Comparison of ENCODE assay signal across 9 cellular contexts in the genomic region with DNA sequence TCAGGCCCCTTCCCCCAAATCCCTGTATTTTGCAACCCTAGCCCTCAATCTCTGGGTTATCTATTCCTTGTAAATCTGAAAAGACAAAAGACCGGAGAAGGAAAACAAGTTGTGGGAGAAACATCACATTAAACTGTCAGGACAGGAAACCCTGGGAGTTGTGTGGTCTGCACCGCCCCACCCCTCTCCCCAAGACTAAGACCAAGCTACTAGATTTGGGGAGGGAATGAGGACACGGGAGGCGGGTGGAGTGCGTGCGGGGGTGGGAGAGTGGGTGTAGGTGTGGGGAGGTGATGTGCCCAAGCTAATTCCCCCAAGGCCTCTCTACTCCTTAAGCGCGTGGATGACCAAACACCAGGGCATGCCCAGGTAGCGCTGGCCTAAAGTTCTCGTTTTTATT. TPM values are rescaled to one million over a fixed set of nuclear protein-coding genes. Genes with fewer than 3 reads are reported as not detected.
DNase-seq lines count a peak whose midpoint lies in the region; ATAC-seq and TF ChIP-seq lines count a peak whose summit lies in the region.
"Had no signal": no experiment of that assay in that cellular context is flagged by ENCODE, and none has a peak within 500 bp of the region (broad histone marks: within the 10 kb centered on the region; RNA-seq: fewer than 3 reads in every experiment).

No MANE protein-coding gene starts in this region.

- no peak overlapping the region for H2BK12ac ChIP-seq in H9 (ENCODE audit: insufficient read length, low read depth, low read length)

- no peak overlapping the region for H3K23ac ChIP-seq in H9 (ENCODE audit: insufficient read length, low read depth, low read length)

- H3K4me3 ChIP-seq in adipocyte (ENCODE audit: low read length) = peak overlapping the region; percentile 83
- peak overlapping the region; percentile 61; the same call in 1 of the 2 replicates for H3K4me3 ChIP-seq in iPS-20b (ENCODE audit: low read length)
- H3K4me3 ChIP-seq in skeletal muscle tissue (ENCODE audit: low read length in 3 of 3) = peak overlapping the region in 2 of 3 donors; percentile 25 to 76

- H3K4ac ChIP-seq in H9 (ENCODE audit: low read depth, low read length) = no peak overlapping the region

- peaks cover 9% of the 10 kb centered on the region for H3K23me2 ChIP-seq in H9 (ENCODE audit: insufficient read length, low read depth, low read length, poor library complexity, severe bottlenecking)

- no peak overlapping the region for H2BK5ac ChIP-seq in H9 (ENCODE audit: insufficient read length, low read length)

- peak overlapping the region; percentile 66 to 82 for H3K4me3 Mint-ChIP-seq in H9

- no peak overlapping the region for H3K27ac ChIP-seq in H9 (ENCODE audit: insufficient read length, low read depth, low read length)
- no peak overlapping the region for H3K27ac ChIP-seq in iPS-20b (ENCODE audit: low read length)
- H3K27ac ChIP-seq in skeletal muscle tissue (ENCODE audit: low read depth, low read length) = peak overlapping the region; percentile 58

- no peak overlapping the region for H2BK20ac ChIP-seq in H9 (ENCODE audit: low read depth, low read length, poor library complexity, severe bottlenecking)

- H3K79me2 ChIP-seq in H9 (ENCODE audit: insufficient read depth, low read length) = no peaks in the 10 kb centered on the region

- DNase-seq in H9 (no peak), adipocyte (ENCODE audit: low read depth) (peak; percentile 21), SKM-1 (lab: John Stamatoyannopoulos, UW; ENCODE audit: unreplicated experiment) (no peak), NCI-H2029 (lab: John Stamatoyannopoulos, UW) (no peak), COLO829 (ENCODE audit: low spot score) (no peak)

- H2BK15ac ChIP-seq in H9 (ENCODE audit: low read depth, low read length) = no peak overlapping the region

- no peak overlapping the region for H2BK120ac ChIP-seq in H9 (ENCODE audit: low read depth, low read length, poor library complexity, severe bottlenecking)

- H3K79me1 ChIP-seq in H9 (ENCODE audit: insufficient read depth, low read depth, low read length, poor library complexity, severe bottlenecking) = no peaks in the 10 kb centered on the region

- H2AFZ ChIP-seq in H9 (ENCODE audit: low read length) = no peak overlapping the region

- H3K27me3 ChIP-seq in H9 (ENCODE audit: insufficient read depth, low read length) (no peaks in the 10 kb centered on the region; the same call in 1 of the 2 replicates), adipocyte (replicated peaks; ENCODE audit: control insufficient read depth, insufficient read depth, low read length) (no peaks in the 10 kb centered on the region), iPS-20b (ENCODE audit: insufficient read depth, low read length) (peaks cover 33% of the 10 kb centered on the region), skeletal muscle tissue (ENCODE audit: control insufficient read depth in 3 of 3, insufficient read depth in 3 of 3, low read length in 3 of 3) (no peaks in the 10 kb centered on the region)

- no peak overlapping the region for H3K14ac ChIP-seq in H9 (ENCODE audit: insufficient read depth, low read length)

- H3K27me3 Mint-ChIP-seq in H9 (ENCODE audit: low read depth) = peaks cover 54% of the 10 kb centered on the region

- H3K18ac ChIP-seq in H9 (ENCODE audit: insufficient read length, low read depth, low read length) = no peak overlapping the region

- H4K8ac ChIP-seq in H9 (replicated peaks; ENCODE audit: insufficient read length, low read depth, low read length) = no peak overlapping the region

- H3T11ph ChIP-seq in H9 (ENCODE audit: low read length) = no peak overlapping the region

- peak overlapping the region in 1 of 3 experiments; percentile 54; a peak in 1 of 7 replicates for H3K27ac Mint-ChIP-seq in H9
- H3K27ac Mint-ChIP-seq: memory B cell had no signal

- no peak overlapping the region for H3K56ac ChIP-seq in H9 (ENCODE audit: insufficient read length, low read depth, low read length)

- H4K20me1 ChIP-seq in H9 (ENCODE audit: control insufficient read depth, insufficient read depth, insufficient read length) = no peaks in the 10 kb centered on the region

- H3K36me3 ChIP-seq in adipocyte (ENCODE audit: control insufficient read depth, insufficient read depth, low read length, severe bottlenecking) (no peaks in the 10 kb centered on the region), iPS-20b (ENCODE audit: insufficient read depth, low read depth, low read length) (no peaks in the 10 kb centered on the region), skeletal muscle tissue (ENCODE audit: control insufficient read depth in 3 of 3, insufficient read depth in 3 of 3, low read length in 3 of 3) (no peaks in the 10 kb centered on the region)

- no peak overlapping the region for H2AK5ac ChIP-seq in H9 (ENCODE audit: insufficient read length, low read length)

- no peaks in the 10 kb centered on the region; the same call in 1 of the 2 replicates for H3K4me1 ChIP-seq in H9 (ENCODE audit: insufficient read depth, low read length)
- peaks cover 60% of the 10 kb centered on the region for H3K4me1 ChIP-seq in adipocyte (ENCODE audit: control insufficient read depth, insufficient read depth, low read length)
- peaks cover 21% of the 10 kb centered on the region for H3K4me1 ChIP-seq in iPS-20b (ENCODE audit: insufficient read depth, low read length)
- H3K4me1 ChIP-seq in skeletal muscle tissue (ENCODE audit: control insufficient read depth in 3 of 3, insufficient read depth in 3 of 3, low read length in 3 of 3) = peaks cover 6 to 7% (median 7%) of the 10 kb centered on the region in 3 donors

- ATAC-seq in GM18909 (IDR thresholded peaks at IDR 0.05; ENCODE audit: poor library complexity, unreplicated experiment) = no peak

- no peaks in the 10 kb centered on the region; a peak in 2 of 5 replicates for H3K9me3 Mint-ChIP-seq in H9
- H3K9me3 Mint-ChIP-seq: memory B cell had no signal

- no peak overlapping the region for H4K91ac ChIP-seq in H9 (ENCODE audit: insufficient read length, low read depth, low read length)

- H3K36me3 Mint-ChIP-seq in H9 (ENCODE audit: insufficient read depth in 1 of 3, low read depth in 3 of 3) = no peaks in the 10 kb centered on the region
- H3K36me3 Mint-ChIP-seq: memory B cell had no signal

- peak overlapping the region; percentile 49 for H3K4me2 ChIP-seq in H9 (ENCODE audit: insufficient read depth, insufficient read length, low read length)

- no peak for TF ChIP-seq CTCF in H9 (conservative IDR thresholded peaks at IDR 0.05)

- peaks cover 35 to 44% of the 10 kb centered on the region in 2 experiments for H3K4me1 Mint-ChIP-seq in H9

- H3K9ac ChIP-seq in H9 (ENCODE audit: extremely low read depth, insufficient read length, low read length) = no peak overlapping the region
- peak overlapping the region; percentile 87 for H3K9ac ChIP-seq in adipocyte (ENCODE audit: low read length)
- no peak overlapping the region for H3K9ac ChIP-seq in iPS-20b (ENCODE audit: low read depth, low read length)
- peak overlapping the region in 2 of 3 donors; percentile 50 to 82 for H3K9ac ChIP-seq in skeletal muscle tissue (ENCODE audit: low read depth in 1 of 3, low read length in 3 of 3)

- H4K5ac ChIP-seq in H9 (ENCODE audit: insufficient read length, low read depth, low read length) = no peak overlapping the region

- H3K9me3 ChIP-seq in H9 (ENCODE audit: control insufficient read depth, low read depth, low read length) = no peaks in the 10 kb centered on the region
- H3K9me3 ChIP-seq in adipocyte (ENCODE audit: control insufficient read depth, low read length) = no peaks in the 10 kb centered on the region
- no peaks in the 10 kb centered on the region for H3K9me3 ChIP-seq in iPS-20b (ENCODE audit: insufficient read depth, low read depth, low read length)
- H3K9me3 ChIP-seq in skeletal muscle tissue (ENCODE audit: control insufficient read depth in 3 of 3, low read length in 3 of 3) = no peaks in the 10 kb centered on the region

- WGBS in H9 (ENCODE audit: extremely low coverage, insufficient read length, low lambda C conversion rate) = no CpG with 5 or more reads among the region's 10 CpGs

RNA-seq across cellular contexts. Expression of gene JCAD, which starts 1.3 kb away (rescaled TPM):
- total RNA-seq in H9 (2021) (0.66 and 0.77 TPM in 2 replicates), skeletal muscle tissue (19.8 TPM)

Comparison
In these comparisons a context has a peak if more than half of its experiments do, and no peak if none do; other contexts are left out.
1. H3K9ac ChIP-seq: peak in adipocyte (single experiment) and skeletal muscle tissue (2 of 3); none in H9 (single experiment) and iPS-20b (single experiment).
2. RNA of gene JCAD, which starts 1.3 kb away (total RNA-seq): 19.8 TPM in skeletal muscle tissue (single experiment); 0.66 to 0.77 TPM in H9; every median in the first group is over 10 times any median in the second.
3. Peak in every context shown above with its lines, with median percentiles within 50 percentile points of each other: H3K4me3 ChIP-seq.